In the genomic region with DNA sequence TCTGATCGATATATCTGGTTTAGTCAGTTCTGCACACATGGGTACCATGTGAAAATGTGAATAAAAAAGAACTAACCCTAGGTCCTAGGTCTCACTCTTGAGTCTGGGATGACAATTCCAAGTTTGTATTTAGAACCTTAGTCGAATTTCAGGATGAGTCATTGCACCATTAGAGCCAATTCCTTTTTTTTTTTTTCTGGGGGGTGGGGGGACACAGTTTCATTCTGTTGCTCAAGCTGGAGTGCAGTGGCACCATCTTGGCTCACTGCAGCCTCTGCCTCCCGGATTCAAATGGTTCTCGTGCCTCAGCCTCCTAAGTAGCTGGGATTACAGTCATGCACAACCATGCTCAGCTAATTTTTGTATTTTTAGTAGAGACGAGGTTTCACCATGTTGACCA, we compare ENCODE assay signal across 20 cellular contexts. TPM values are rescaled to one million over a fixed set of nuclear protein-coding genes. Genes with fewer than 3 reads are reported as not detected.
DNase-seq lines count a peak whose midpoint lies in the region; ATAC-seq, FAIRE-seq and TF ChIP-seq lines count a peak whose summit lies in the region.
"Had no signal": no experiment of that assay in that cellular context is flagged by ENCODE, and none has a peak within 500 bp of the region (broad histone marks: within the 10 kb centered on the region; RNA-seq: fewer than 3 reads in every experiment).

No MANE protein-coding gene starts in this region.

- POLR2A ChIA-PET in SK-N-SH (lab: Yijun Ruan, JAX): no interaction called here

- CTCF ChIA-PET in SK-N-SH (lab: Yijun Ruan, JAX): interaction anchor here (0.6 kb wide), 1 partner anchor 69 kb away, joined by 3 read pairs; no protein-coding TSS in a partner anchor

- H3K36me3 ChIP-seq in ACC112 (ENCODE audit: insufficient read depth, low read length) (peaks cover 27% of the 10 kb centered on the region), SK-N-SH (replicated peaks in 1 of 2; ENCODE audit: control insufficient read depth in 1 of 2, insufficient read depth in 2 of 2, low read length in 1 of 2) (peaks cover 2 to 42% of the 10 kb centered on the region in 2 experiments), thyroid gland (peaks cover 5 to 7% of the 10 kb centered on the region in 2 donors)

- peaks cover 3% of the 10 kb centered on the region; the same call in 1 of the 2 replicates for H4K20me1 ChIP-seq in SK-N-SH (ENCODE audit: insufficient read depth)

- TF ChIP-seq POLR2A in H54 (IDR thresholded peaks at IDR 0.05; ENCODE audit: low read depth, low read length) (no peak), thyroid gland (IDR thresholded peaks at IDR 0.05) (no peak)

- no peak overlapping the region for H2AFZ ChIP-seq in ACC112 (ENCODE audit: low read length, unreplicated experiment)
- H2AFZ ChIP-seq in SK-N-SH (ENCODE audit: low read depth): no peak overlapping the region

- H3K79me2 ChIP-seq in ACC112 (ENCODE audit: control insufficient read depth, insufficient read depth, low read length, unreplicated experiment) (peaks cover 62% of the 10 kb centered on the region), SK-N-SH (ENCODE audit: insufficient read depth) (peaks cover 98% of the 10 kb centered on the region)

- H3K4me1 ChIP-seq in ACC112 (ENCODE audit: control insufficient read depth, insufficient read depth, low read length, unreplicated experiment) (peaks cover 19% of the 10 kb centered on the region), SK-N-SH (ENCODE audit: control insufficient read depth in 1 of 2, insufficient read depth in 2 of 2, low read depth in 1 of 2, low read length in 1 of 2) (no peaks in the 10 kb centered on the region), thyroid gland (peaks cover 0 to 17% of the 10 kb centered on the region in 2 donors)
- H3K4me1 ChIP-seq: esophagus squamous epithelium had no signal

- peak overlapping the region; percentile 7; the same call in 1 of the 2 replicates for H3K4me3 ChIP-seq in ACC112 (ENCODE audit: low read depth, low read length)
- no peak overlapping the region for H3K4me3 ChIP-seq in SK-N-SH (ENCODE audit: low read depth in 2 of 2, low read length in 1 of 2)
- no peak overlapping the region for H3K4me3 ChIP-seq in fibroblast of pulmonary artery (replicated peaks; ENCODE audit: low read depth, low read length)
- H3K4me3 ChIP-seq in thyroid gland (replicated peaks in 1 of 3): no peak overlapping the region
- H3K4me3 ChIP-seq: dorsolateral prefrontal cortex, esophagus squamous epithelium, lung, SK-N-MC had no signal

- intact Hi-C loops in thyroid gland (cut with DNase I): no loop called here

- no peak for TF ChIP-seq RAD21 in SK-N-SH (IDR thresholded peaks at IDR 0.05; ENCODE audit: low read length)

- no peak for DNase-seq in H54 (ENCODE audit: insufficient read length, low spot score)
- DNase-seq in SK-N-SH: no peak
- peak; percentile 42 for DNase-seq in fibroblast of pulmonary artery (ENCODE audit: low read depth)
- DNase-seq in thyroid gland: no peak
- DNase-seq in NCI-H2196 treated with DMSO at 0.1 percent for 48 hours (lab: John Stamatoyannopoulos, UW; ENCODE audit: unreplicated experiment): no peak
- no peak for DNase-seq in glomerular visceral epithelial cell (ENCODE audit: extremely low spot score)
- DNase-seq: activated CD4-positive, alpha-beta T cell treated with anti-CD3 and anti-CD28 coated beads, Interleukin-2, amount 50 U/mL, for 4 hours; activated naive CD4-positive, alpha-beta T cell treated with anti-CD3 and anti-CD28 coated beads, Interleukin-2, amount 50 U/mL, for 16 hours; activated T-cell treated with anti-CD3 and anti-CD28 coated beads, Interleukin-2, amount 50 U/mL, for 24 hours; dorsolateral prefrontal cortex; esophagus squamous epithelium; H9; NCI-H748 treated with DMSO at 0.1 percent for 48 hours; nephron progenitor cell had no signal

- no peaks in the 10 kb centered on the region for H3K9me2 ChIP-seq in SK-N-SH

- peak; percentile 65 for FAIRE-seq in H54 (lab: Jason Lieb, UNC)
- FAIRE-seq: D721Med, TTC549 had no signal

- 76% methylated on average over 5 of the region's 5 CpGs for WGBS in SK-N-SH (ENCODE audit: low lambda C conversion rate)
- WGBS in thyroid gland, 2 donors: 92 to 94% methylated on average over 5 of the region's 5 CpGs

- no peak for TF ChIP-seq CTCF in SK-N-SH (IDR thresholded peaks at IDR 0.05)
- TF ChIP-seq CTCF in fibroblast of pulmonary artery (IDR thresholded peaks at IDR 0.05; ENCODE audit: low read length, missing control alignments): no peak
- no peak for TF ChIP-seq CTCF in thyroid gland (IDR thresholded peaks at IDR 0.05)

- ATAC-seq in HG03520 (IDR thresholded peaks at IDR 0.05; ENCODE audit: unreplicated experiment): no peak

- H3K27me3 ChIP-seq in ACC112 (ENCODE audit: insufficient read depth, low read length): no peaks in the 10 kb centered on the region
- H3K27me3 ChIP-seq in SK-N-SH (ENCODE audit: insufficient read depth): no peaks in the 10 kb centered on the region
- no peaks in the 10 kb centered on the region for H3K27me3 ChIP-seq in thyroid gland
- H3K27me3 ChIP-seq: dorsolateral prefrontal cortex, esophagus squamous epithelium had no signal

- H3K9ac ChIP-seq in SK-N-SH: no peak overlapping the region

- H3K27ac ChIP-seq in ACC112 (ENCODE audit: low read depth, low read length): peak overlapping the region; percentile 42
- peak overlapping the region in 1 of 2 experiments; percentile 38; a peak in 2 of 4 replicates for H3K27ac ChIP-seq in SK-N-SH (ENCODE audit: low read depth in 2 of 2, low read length in 1 of 2)
- no peak overlapping the region for H3K27ac ChIP-seq in thyroid gland
- H3K27ac ChIP-seq: dorsolateral prefrontal cortex, esophagus squamous epithelium, SK-N-MC had no signal

- H3F3A ChIP-seq in SK-N-SH (replicated peaks; ENCODE audit: insufficient read depth): peaks cover 30% of the 10 kb centered on the region

- no peak overlapping the region for H3K4me2 ChIP-seq in SK-N-SH

- no peaks in the 10 kb centered on the region; the same call in 1 of the 2 replicates for H3K9me3 ChIP-seq in SK-N-SH
- H3K9me3 ChIP-seq in thyroid gland: no peaks in the 10 kb centered on the region
- H3K9me3 ChIP-seq: esophagus squamous epithelium had no signal

- TF ChIP-seq EP300 in SK-N-SH (IDR thresholded peaks at IDR 0.05; ENCODE audit: borderline replicate concordance in 1 of 2, low read depth in 1 of 2, low read length in 1 of 2): 0 out of 4 replicates have a peak, but pooled peaks of 1 of the 2 experiments have one; percentile 32

TF ChIP-seq in SK-N-SH, 30 proteins besides CTCF, POLR2A, EP300 and RAD21 (continues in another document):
- TF ChIP-seq GABPA (IDR thresholded peaks at IDR 0.05; ENCODE audit: low read depth) (no peak), FOSL2 (IDR thresholded peaks at IDR 0.05; ENCODE audit: borderline replicate concordance, low read depth) (peak; percentile 82), TCF12 (IDR thresholded peaks at IDR 0.05) (peak; percentile 35; the same call in 1 of the 2 replicates), JUND (IDR thresholded peaks at IDR 0.05) (peak; percentile 73), ELF1 (IDR thresholded peaks at IDR 0.05) (no peak), MXI1 (IDR thresholded peaks at IDR 0.05; ENCODE audit: low read depth, low read length) (no peak), NFIC (IDR thresholded peaks at IDR 0.05; ENCODE audit: borderline replicate concordance) (peak; percentile 66), MEF2A (IDR thresholded peaks at IDR 0.05; ENCODE audit: borderline replicate concordance, low read depth) (no peak), EZH2phosphoT487 (IDR thresholded peaks at IDR 0.05; ENCODE audit: borderline replicate concordance, low read depth) (no peak), TEAD4 (IDR thresholded peaks at IDR 0.05; ENCODE audit: borderline replicate concordance, insufficient read depth) (no peak)
- TF ChIP-seq, protein P1, sequence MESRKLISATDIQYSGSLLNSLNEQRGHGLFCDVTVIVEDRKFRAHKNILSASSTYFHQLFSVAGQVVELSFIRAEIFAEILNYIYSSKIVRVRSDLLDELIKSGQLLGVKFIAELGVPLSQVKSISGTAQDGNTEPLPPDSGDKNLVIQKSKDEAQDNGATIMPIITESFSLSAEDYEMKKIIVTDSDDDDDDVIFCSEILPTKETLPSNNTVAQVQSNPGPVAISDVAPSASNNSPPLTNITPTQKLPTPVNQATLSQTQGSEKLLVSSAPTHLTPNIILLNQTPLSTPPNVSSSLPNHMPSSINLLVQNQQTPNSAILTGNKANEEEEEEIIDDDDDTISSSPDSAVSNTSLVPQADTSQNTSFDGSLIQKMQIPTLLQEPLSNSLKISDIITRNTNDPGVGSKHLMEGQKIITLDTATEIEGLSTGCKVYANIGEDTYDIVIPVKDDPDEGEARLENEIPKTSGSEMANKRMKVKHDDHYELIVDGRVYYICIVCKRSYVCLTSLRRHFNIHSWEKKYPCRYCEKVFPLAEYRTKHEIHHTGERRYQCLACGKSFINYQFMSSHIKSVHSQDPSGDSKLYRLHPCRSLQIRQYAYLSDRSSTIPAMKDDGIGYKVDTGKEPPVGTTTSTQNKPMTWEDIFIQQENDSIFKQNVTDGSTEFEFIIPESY (IDR thresholded peaks at IDR 0.05; ENCODE audit: borderline replicate concordance, low read depth): no peak
- TF ChIP-seq, protein P2, sequence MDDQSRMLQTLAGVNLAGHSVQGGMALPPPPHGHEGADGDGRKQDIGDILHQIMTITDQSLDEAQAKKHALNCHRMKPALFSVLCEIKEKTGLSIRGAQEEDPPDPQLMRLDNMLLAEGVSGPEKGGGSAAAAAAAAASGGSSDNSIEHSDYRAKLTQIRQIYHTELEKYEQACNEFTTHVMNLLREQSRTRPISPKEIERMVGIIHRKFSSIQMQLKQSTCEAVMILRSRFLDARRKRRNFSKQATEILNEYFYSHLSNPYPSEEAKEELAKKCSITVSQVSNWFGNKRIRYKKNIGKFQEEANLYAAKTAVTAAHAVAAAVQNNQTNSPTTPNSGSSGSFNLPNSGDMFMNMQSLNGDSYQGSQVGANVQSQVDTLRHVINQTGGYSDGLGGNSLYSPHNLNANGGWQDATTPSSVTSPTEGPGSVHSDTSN (IDR thresholded peaks at IDR 0.05): no peak

RNA-seq across cellular contexts. Expression of gene SPAG9, which starts 41.6 kb away (rescaled TPM):
- polyA plus RNA-seq in SK-N-SH (2012; rRNA removed): 32.1 and 44.5 TPM in 2 replicates
- polyA plus RNA-seq in SK-N-SH (2012; cell fraction: cytosol; rRNA removed): 32.4 and 35.5 TPM in 2 replicates
- polyA plus RNA-seq in SK-N-SH (2012; cell fraction: nucleus; rRNA removed): 76.8 and 131 TPM in 2 replicates
- total RNA-seq in thyroid gland: 100 to 1,000 TPM; 117 to 240 (median 154) TPM
